Comparison of ENCODE assay signal across 36 cellular contexts in the genomic region with DNA sequence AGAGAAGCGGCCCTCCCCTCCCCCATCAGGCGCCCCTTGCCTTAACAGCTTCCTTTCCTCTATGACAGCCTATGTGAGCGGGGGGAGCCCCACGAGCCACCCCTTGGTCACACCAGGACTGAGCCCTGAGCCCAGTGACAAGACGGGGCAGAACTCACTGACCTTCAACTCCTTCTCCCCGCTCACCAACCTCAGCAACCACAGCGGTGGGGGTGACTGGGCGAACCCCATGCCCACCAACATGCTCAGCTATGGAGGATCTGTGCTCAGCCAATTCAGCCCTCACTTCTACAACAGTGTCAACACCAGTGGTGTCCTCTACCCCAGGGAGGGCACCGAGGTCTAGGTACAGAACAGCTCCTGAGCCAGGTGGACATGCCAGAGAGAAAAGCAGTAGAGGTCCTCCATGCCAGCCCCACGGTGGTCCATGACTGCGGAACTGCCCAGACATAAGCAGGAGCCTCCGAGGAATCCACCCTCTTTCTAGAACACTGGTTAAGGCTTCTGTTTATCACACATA. TPM values are rescaled to one million over a fixed set of nuclear protein-coding genes. Genes with fewer than 3 reads are reported as not detected.
"Had no signal": no experiment of that assay in that cellular context is flagged by ENCODE, and none has a peak within 500 bp of the region (broad histone marks: within the 10 kb centered on the region; RNA-seq: fewer than 3 reads in every experiment).

No MANE protein-coding gene starts in this region.

- H3K4me3 Mint-ChIP-seq: activated naive CD4-positive, alpha-beta T cell treated with anti-CD3 and anti-CD28 coated beads for 36 hours; activated naive CD8-positive, alpha-beta T cell treated with anti-CD3 and anti-CD28 coated beads for 36 hours; brain; effector memory CD8-positive, alpha-beta T cell; immature natural killer cell; nephron progenitor cell; T-helper 1 cell treated with Interleukin-12 subunit alpha and Interleukin-12 subunit beta and Interleukin-4 antibody, amounts not matched to agents 30 μg/mL and 1 μg/mL, for 36 hours had no signal

- H3K27ac ChIP-seq: adrenal gland, ascending aorta, cardiac muscle cell, colonic mucosa, dorsolateral prefrontal cortex, esophagus muscularis mucosa, foreskin keratinocyte, heart left ventricle, left ventricle myocardium inferior, parathyroid adenoma, psoas muscle, thoracic aorta, VCaP had no signal

- H3K4me1 ChIP-seq: adrenal gland, ascending aorta, colonic mucosa, esophagus muscularis mucosa, foreskin keratinocyte, heart left ventricle, left ventricle myocardium inferior, parathyroid adenoma, psoas muscle had no signal

- H3K27ac Mint-ChIP-seq: activated naive CD4-positive, alpha-beta T cell treated with anti-CD3 and anti-CD28 coated beads for 36 hours; activated naive CD8-positive, alpha-beta T cell treated with anti-CD3 and anti-CD28 coated beads for 36 hours; effector memory CD8-positive, alpha-beta T cell; immature natural killer cell; T-helper 1 cell treated with Interleukin-12 subunit alpha and Interleukin-12 subunit beta and Interleukin-4 antibody, amounts not matched to agents 30 μg/mL and 1 μg/mL, for 36 hours had no signal

- H3K79me2 ChIP-seq: parathyroid adenoma had no signal

- H3K9me3 ChIP-seq: adrenal gland, ascending aorta, colonic mucosa, esophagus muscularis mucosa, heart left ventricle, left ventricle myocardium inferior, psoas muscle, SK-N-SH, thoracic aorta had no signal

- H3K9ac ChIP-seq: parathyroid adenoma, SK-N-SH had no signal

- H3K4me2 ChIP-seq: SK-N-SH, smooth muscle cell had no signal

- H3K4me1 Mint-ChIP-seq: activated naive CD8-positive, alpha-beta T cell treated with anti-CD3 and anti-CD28 coated beads for 36 hours; immature natural killer cell had no signal

- DNase-seq: activated CD4-positive, alpha-beta T cell treated with anti-CD3 and anti-CD28 coated beads for 48 hours; activated CD4-positive, alpha-beta T cell treated with anti-CD3 and anti-CD28 coated beads, Interleukin-2, amount 50 U/mL, for 48 hours; activated effector memory CD4-positive, alpha-beta T cell treated with anti-CD3 and anti-CD28 coated beads, Interleukin-2, amount 50 U/mL, for 16 hours; activated naive CD4-positive, alpha-beta T cell treated with anti-CD3 and anti-CD28 coated beads for 36 hours; activated naive CD8-positive, alpha-beta T cell treated with anti-CD3 and anti-CD28 coated beads for 36 hours; cerebellar nuclear complex; colonic mucosa; dorsolateral prefrontal cortex; effector memory CD8-positive, alpha-beta T cell; foreskin keratinocyte; heart left ventricle; hypothalamus; immature natural killer cell; left ventricle myocardium inferior; naive B cell; nephron progenitor cell; nucleus accumbens; psoas muscle; SK-N-SH; stimulated activated CD4-positive, alpha-beta T cell treated with anti-CD3 and anti-CD28 coated beads, Interleukin-2, amount 100 ng/mL, for 24 hours; stimulated activated naive CD4-positive, alpha-beta T cell treated with Interleukin-2 at 50 U/mL for 16 hours; SW 1271; T-helper 9 cell; trophoblast cell had no signal

- H3K36me3 Mint-ChIP-seq: activated naive CD8-positive, alpha-beta T cell treated with anti-CD3 and anti-CD28 coated beads for 36 hours; brain; immature natural killer cell; naive B cell had no signal

- H2AFZ ChIP-seq: parathyroid adenoma had no signal

- H3K27me3 ChIP-seq: adrenal gland, ascending aorta, cardiac muscle cell, colonic mucosa, esophagus muscularis mucosa, heart left ventricle had no signal

- ATAC-seq: effector memory CD8-positive, alpha-beta T cell; foreskin keratinocyte; heart left ventricle; psoas muscle had no signal

- H3K9me3 Mint-ChIP-seq: activated naive CD4-positive, alpha-beta T cell treated with anti-CD3 and anti-CD28 coated beads for 36 hours; activated naive CD8-positive, alpha-beta T cell treated with anti-CD3 and anti-CD28 coated beads for 36 hours; brain; effector memory CD8-positive, alpha-beta T cell; immature natural killer cell; naive B cell; nephron progenitor cell; T-helper 1 cell treated with Interleukin-12 subunit alpha and Interleukin-12 subunit beta and Interleukin-4 antibody, amounts not matched to agents 30 μg/mL and 1 μg/mL, for 36 hours had no signal

RNA-seq across cellular contexts. Expression of a gene that starts 2.6 kb away (rescaled TPM):
- total RNA-seq: activated naive CD4-positive, alpha-beta T cell treated with anti-CD3 and anti-CD28 coated beads for 36 hours; activated naive CD8-positive, alpha-beta T cell treated with anti-CD3 and anti-CD28 coated beads for 36 hours; adrenal gland; ascending aorta; cardiac muscle cell; dorsolateral prefrontal cortex; esophagus muscularis mucosa; foreskin keratinocyte; heart left ventricle; left ventricle myocardium inferior; lung microvascular endothelial cell; psoas muscle; smooth muscle cell; subcutaneous adipose tissue; thoracic aorta had no signal
